In the genomic region with DNA sequence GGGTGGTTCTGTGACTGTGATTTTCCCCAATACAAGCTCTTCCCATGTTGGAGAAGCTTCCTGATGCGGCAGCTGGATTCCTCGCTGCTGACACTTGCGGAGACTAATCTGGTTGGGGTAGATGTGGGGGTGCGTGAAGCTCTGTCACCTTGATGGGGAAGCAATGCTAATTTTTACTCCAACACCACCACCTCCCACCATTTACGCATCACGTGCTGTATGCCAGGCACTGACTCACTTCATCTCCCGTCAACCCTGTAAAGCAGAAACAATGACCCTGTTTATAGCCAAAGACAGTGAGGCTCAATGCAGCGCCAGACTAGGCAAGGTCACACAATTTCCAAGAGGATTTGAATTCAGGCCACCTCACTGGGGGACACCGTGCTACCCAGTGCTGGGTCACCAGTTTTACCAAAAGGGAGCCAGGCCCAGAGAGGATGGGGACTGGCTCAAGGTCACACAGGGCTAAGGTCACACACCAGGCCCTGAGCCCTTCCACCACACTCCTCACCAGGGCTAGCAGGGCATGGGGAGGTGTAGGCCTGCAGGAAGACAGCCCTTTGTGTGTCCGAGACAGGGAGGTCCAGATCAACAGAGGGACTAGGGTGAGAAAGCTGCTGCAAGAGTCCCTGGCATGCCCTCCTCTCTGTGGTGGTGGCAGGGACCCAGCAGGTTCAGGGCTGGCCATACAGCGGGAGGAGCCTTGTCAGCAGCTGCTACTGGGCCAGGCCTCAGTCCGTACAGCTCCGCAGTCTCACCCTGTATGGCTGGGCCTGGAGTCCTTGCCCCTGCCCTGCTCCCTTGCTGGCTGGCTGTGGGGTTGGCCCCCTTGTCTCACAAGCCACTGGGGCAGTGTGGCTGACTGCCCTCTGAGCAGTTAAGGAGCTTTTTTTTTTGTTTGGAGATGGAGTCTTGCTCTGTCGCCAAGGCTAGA, we compare ENCODE assay signal across 16 cellular contexts. TPM values are rescaled to one million over a fixed set of nuclear protein-coding genes. Genes with fewer than 3 reads are reported as not detected.
A peak's percentile ranks its signal among the peaks of the same experiment; 100 is the strongest.
DNase-seq lines count a peak whose midpoint lies in the region; ATAC-seq and TF ChIP-seq lines count a peak whose summit lies in the region.
"Had no signal": no experiment of that assay in that cellular context is flagged by ENCODE, and none has a peak within 500 bp of the region (broad histone marks: within the 10 kb centered on the region; RNA-seq: fewer than 3 reads in every experiment).

No MANE protein-coding gene starts in this region.

- intact Hi-C loops in dorsolateral prefrontal cortex (cut with DNase I): loop anchor here (5.0 kb wide), 2 partner anchors 38 to 42 kb away; partner anchors contain the start of genes REXO4 (in 1 of the 2) and SURF6 (in 1 of the 2)
- intact Hi-C loops in left lung (cut with DNase I): no loop called here

- H3K36me3 ChIP-seq in left lung: no peaks in the 10 kb centered on the region

- H3K27ac Mint-ChIP-seq in osteocyte (ENCODE audit: unreplicated experiment): no peak overlapping the region

- no peak for TF ChIP-seq EP300 in Ishikawa (IDR thresholded peaks at IDR 0.05; ENCODE audit: borderline replicate concordance)

- H3K4me1 Mint-ChIP-seq in osteocyte (ENCODE audit: unreplicated experiment): peaks cover 10% of the 10 kb centered on the region

- H3K27ac ChIP-seq in dorsolateral prefrontal cortex (peak overlapping the region; percentile 66 to 95 (median 89)), left lung (no peak overlapping the region)
- H3K27ac ChIP-seq: RWPE1 had no signal

- no peaks in the 10 kb centered on the region for H3K9me3 ChIP-seq in left lung

- no peak for ATAC-seq in left lung

- no peaks in the 10 kb centered on the region for H3K36me3 Mint-ChIP-seq in osteocyte (ENCODE audit: unreplicated experiment)

- H3K27me3 ChIP-seq in dorsolateral prefrontal cortex (no peaks in the 10 kb centered on the region), left lung (no peaks in the 10 kb centered on the region)

- peak in 6 of 10 donors; percentile 37 to 72 (median 58) for DNase-seq in dorsolateral prefrontal cortex
- DNase-seq in midbrain (lab: John Stamatoyannopoulos, UW): peak; percentile 28
- DNase-seq in putamen (ENCODE audit: low spot score): peak; percentile 75
- DNase-seq in DMS79 treated with DMSO at 0.1 percent for 48 hours (lab: John Stamatoyannopoulos, UW): no peak
- DNase-seq in left lung: no peak
- DNase-seq in stimulated activated CD4-positive, alpha-beta T cell treated with anti-CD3 and anti-CD28 coated beads, Interleukin-12 subunit alpha, Interleukin-12 subunit beta, amount 100 ng/mL, for 4 hours: no peak
- no peak for DNase-seq in osteocyte (ENCODE audit: extremely low spot score, unreplicated experiment)
- DNase-seq: Calu3; CD4-positive, CD25-positive, alpha-beta regulatory T cell; GF-D8; KBM-7; NCI-H1092; NK-92 treated with Interleukin-12 subunit alpha and Interleukin-12 subunit beta, amount 100 ng/mL, for 24 hours; OCI-M1 had no signal

- no peak for TF ChIP-seq CTCF in dorsolateral prefrontal cortex (IDR thresholded peaks at IDR 0.05 in 54 of 56, conservative IDR thresholded peaks at IDR 0.05 in 2 of 56; ENCODE audit: low read depth in 1 of 56, partially characterized antibody in 56 of 56)
- no peak for TF ChIP-seq CTCF in left lung (IDR thresholded peaks at IDR 0.05)
- no peak for TF ChIP-seq CTCF in osteocyte (IDR thresholded peaks at IDR 0.05)

- H3K4me1 ChIP-seq in left lung: peaks cover 0 to 17% of the 10 kb centered on the region in 2 donors

- H3K27me3 Mint-ChIP-seq in osteocyte (ENCODE audit: unreplicated experiment): no peaks in the 10 kb centered on the region
- H3K27me3 Mint-ChIP-seq: CD4-positive, CD25-positive, alpha-beta regulatory T cell had no signal

- H3K4me3 ChIP-seq in dorsolateral prefrontal cortex (no peak overlapping the region), left lung (no peak overlapping the region)

- no peaks in the 10 kb centered on the region for H3K9me3 Mint-ChIP-seq in osteocyte (ENCODE audit: unreplicated experiment)

- no peak for TF ChIP-seq RAD21 in Ishikawa (IDR thresholded peaks at IDR 0.05; ENCODE audit: low read depth)

- no peak overlapping the region for H3K4me3 Mint-ChIP-seq in osteocyte (ENCODE audit: unreplicated experiment)

TF ChIP-seq in Ishikawa, 13 proteins besides CTCF, POLR2A, EP300 and RAD21:
- no peak for TF ChIP-seq TEAD4 (IDR thresholded peaks at IDR 0.05)
- TF ChIP-seq CEBPB (IDR thresholded peaks at IDR 0.05): no peak
- TF ChIP-seq USF1 (IDR thresholded peaks at IDR 0.05): peak; percentile 51; the same call in 1 of the 2 replicates
- TF ChIP-seq, protein P1, sequence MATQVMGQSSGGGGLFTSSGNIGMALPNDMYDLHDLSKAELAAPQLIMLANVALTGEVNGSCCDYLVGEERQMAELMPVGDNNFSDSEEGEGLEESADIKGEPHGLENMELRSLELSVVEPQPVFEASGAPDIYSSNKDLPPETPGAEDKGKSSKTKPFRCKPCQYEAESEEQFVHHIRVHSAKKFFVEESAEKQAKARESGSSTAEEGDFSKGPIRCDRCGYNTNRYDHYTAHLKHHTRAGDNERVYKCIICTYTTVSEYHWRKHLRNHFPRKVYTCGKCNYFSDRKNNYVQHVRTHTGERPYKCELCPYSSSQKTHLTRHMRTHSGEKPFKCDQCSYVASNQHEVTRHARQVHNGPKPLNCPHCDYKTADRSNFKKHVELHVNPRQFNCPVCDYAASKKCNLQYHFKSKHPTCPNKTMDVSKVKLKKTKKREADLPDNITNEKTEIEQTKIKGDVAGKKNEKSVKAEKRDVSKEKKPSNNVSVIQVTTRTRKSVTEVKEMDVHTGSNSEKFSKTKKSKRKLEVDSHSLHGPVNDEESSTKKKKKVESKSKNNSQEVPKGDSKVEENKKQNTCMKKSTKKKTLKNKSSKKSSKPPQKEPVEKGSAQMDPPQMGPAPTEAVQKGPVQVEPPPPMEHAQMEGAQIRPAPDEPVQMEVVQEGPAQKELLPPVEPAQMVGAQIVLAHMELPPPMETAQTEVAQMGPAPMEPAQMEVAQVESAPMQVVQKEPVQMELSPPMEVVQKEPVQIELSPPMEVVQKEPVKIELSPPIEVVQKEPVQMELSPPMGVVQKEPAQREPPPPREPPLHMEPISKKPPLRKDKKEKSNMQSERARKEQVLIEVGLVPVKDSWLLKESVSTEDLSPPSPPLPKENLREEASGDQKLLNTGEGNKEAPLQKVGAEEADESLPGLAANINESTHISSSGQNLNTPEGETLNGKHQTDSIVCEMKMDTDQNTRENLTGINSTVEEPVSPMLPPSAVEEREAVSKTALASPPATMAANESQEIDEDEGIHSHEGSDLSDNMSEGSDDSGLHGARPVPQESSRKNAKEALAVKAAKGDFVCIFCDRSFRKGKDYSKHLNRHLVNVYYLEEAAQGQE (IDR thresholded peaks at IDR 0.05; ENCODE audit: low read depth): no peak
- no peak for TF ChIP-seq ZBTB7A (IDR thresholded peaks at IDR 0.05; ENCODE audit: low read depth)
- no peak for TF ChIP-seq TAF1 (IDR thresholded peaks at IDR 0.05; ENCODE audit: low read depth)
- no peak for TF ChIP-seq CREB1 (IDR thresholded peaks at IDR 0.05; ENCODE audit: low read depth)
TF ChIP-seq in Ishikawa: peak in this region for 1.

RNA-seq across cellular contexts. Expression of gene STKLD1, which starts 3.3 kb away (rescaled TPM):
- 1 to 10 TPM; 1.6 to 9.9 (median 5.2) TPM for total RNA-seq in dorsolateral prefrontal cortex
- total RNA-seq in left lung: under 1 TPM; 0.82 to 0.99 TPM
- 3.5 and 5.1 TPM in 2 replicates for total RNA-seq in osteocyte

RNA-seq across cellular contexts. Expression of gene SURF4, which starts 3.6 kb away (rescaled TPM):
- 10 to 100 TPM; 55.4 to 99.4 (median 69.8) TPM for total RNA-seq in dorsolateral prefrontal cortex
- total RNA-seq in left lung: 100 to 1,000 TPM; 232 to 252 TPM
- total RNA-seq in osteocyte: 190 and 201 TPM in 2 replicates

RNA-seq across cellular contexts. Expression of gene SURF2, which starts 23.1 kb away (rescaled TPM):
- total RNA-seq in dorsolateral prefrontal cortex: 10 to 100 TPM; 16.6 to 42.3 (median 26.4) TPM
- total RNA-seq in left lung: 10 to 100 TPM; 11.8 to 16.2 TPM
- 15.4 and 16.3 TPM in 2 replicates for total RNA-seq in osteocyte

RNA-seq across cellular contexts. Expression of gene SURF1, which starts 23.1 kb away (rescaled TPM):
- total RNA-seq in dorsolateral prefrontal cortex: 10 to 100 TPM; 23.9 to 64.2 (median 39.4) TPM
- 10 to 100 TPM; 40.4 to 46.1 TPM for total RNA-seq in left lung
- total RNA-seq in osteocyte: 36.2 and 39.4 TPM in 2 replicates

RNA-seq across cellular contexts. Expression of gene RPL7A, which starts 31.4 kb away (rescaled TPM):
- 100 to 1,000 TPM; 512 to 837 (median 653) TPM for total RNA-seq in dorsolateral prefrontal cortex
- total RNA-seq in left lung: 1,000 to 10,000 TPM; 1,624 to 1,706 TPM
- 1,770 and 1,772 TPM in 2 replicates for total RNA-seq in osteocyte

Comparison
In these comparisons a context has a peak if more than half of its experiments do, and no peak if none do; other contexts are left out.
1. DNase-seq: peak in dorsolateral prefrontal cortex (6 of 10), midbrain (single experiment) and putamen (single experiment); none in DMS79 treated with DMSO at 0.1 percent for 48 hours (single experiment), left lung (0 of 2), stimulated activated CD4-positive, alpha-beta T cell treated with anti-CD3 and anti-CD28 coated beads, Interleukin-12 subunit alpha, Interleukin-12 subunit beta, amount 100 ng/mL, for 4 hours (single experiment) and osteocyte (single experiment).
2. H3K27ac ChIP-seq: peak in dorsolateral prefrontal cortex (59 of 59); none in left lung (0 of 2).
3. intact Hi-C loops: an anchor here in dorsolateral prefrontal cortex (5.0 kb wide); none called in left lung.